In genomic region chr3:154252759-154253638, GRCh38 we compare ENCODE assay signal across 8 cellular contexts.
A peak's percentile ranks its signal among the peaks of the same experiment; 100 is the strongest.
DNase-seq lines count a peak whose midpoint lies in the region; ATAC-seq, FAIRE-seq and TF ChIP-seq lines count a peak whose summit lies in the region.

No MANE protein-coding gene starts in this region.

- intact Hi-C loops in gastrocnemius medialis (cut with DNase I; ENCODE audit: low total_unique reads): loop anchor here (10.0 kb wide), 1 partner anchor 158 kb away; no protein-coding TSS in a partner anchor

- H3K36me3 Mint-ChIP-seq in T-helper 2 cell treated with Interferon-gamma antibody and Interleukin-4, amounts not matched to agents 5 μg/mL and 100 μg/mL, for 36 hours (ENCODE audit: low read depth): peaks cover 25% of the 10 kb centered on the region
- peaks cover 7% of the 10 kb centered on the region for H3K36me3 Mint-ChIP-seq in astrocyte (ENCODE audit: low read depth, unreplicated experiment)

- H3K4me3 Mint-ChIP-seq in T-helper 2 cell treated with Interferon-gamma antibody and Interleukin-4, amounts not matched to agents 5 μg/mL and 100 μg/mL, for 36 hours: no peak overlapping the region
- H3K4me3 Mint-ChIP-seq in astrocyte (ENCODE audit: unreplicated experiment): no peak overlapping the region

- H3K9ac ChIP-seq in astrocyte (ENCODE audit: low read length): no peak overlapping the region

- H3K27ac ChIP-seq in 22Rv1: no peak overlapping the region
- H3K27ac ChIP-seq in astrocyte (ENCODE audit: low read depth, low read length): no peak overlapping the region
- H3K27ac ChIP-seq in gastrocnemius medialis: no peak overlapping the region

- TF ChIP-seq POLR2A in GM18505 (IDR thresholded peaks at IDR 0.05; ENCODE audit: borderline replicate concordance, extremely low read depth, insufficient read depth, insufficient read length): no peak
- no peak for TF ChIP-seq POLR2A in gastrocnemius medialis (IDR thresholded peaks at IDR 0.05)

- H3K4me1 ChIP-seq in astrocyte (ENCODE audit: insufficient read depth, low read length) (no peaks in the 10 kb centered on the region), gastrocnemius medialis (no peaks in the 10 kb centered on the region)

- no peaks in the 10 kb centered on the region for H3K9me3 ChIP-seq in astrocyte (ENCODE audit: insufficient read depth, low read depth, low read length)
- no peaks in the 10 kb centered on the region for H3K9me3 ChIP-seq in gastrocnemius medialis

- H3K27me3 ChIP-seq in astrocyte (ENCODE audit: insufficient read depth, low read length) (no peaks in the 10 kb centered on the region), gastrocnemius medialis (no peaks in the 10 kb centered on the region)

- H3K4me3 ChIP-seq in astrocyte (ENCODE audit: insufficient read depth, low read depth, low read length): no peak overlapping the region
- no peak overlapping the region for H3K4me3 ChIP-seq in gastrocnemius medialis

- H3K79me2 ChIP-seq in astrocyte (ENCODE audit: insufficient read depth, low read length): no peaks in the 10 kb centered on the region

- peaks cover 2% of the 10 kb centered on the region for H3K4me1 Mint-ChIP-seq in T-helper 2 cell treated with Interferon-gamma antibody and Interleukin-4, amounts not matched to agents 5 μg/mL and 100 μg/mL, for 36 hours (ENCODE audit: low read depth)
- peaks cover 2% of the 10 kb centered on the region for H3K4me1 Mint-ChIP-seq in astrocyte (ENCODE audit: low read depth, unreplicated experiment)

- DNase-seq in NCI-H1694 treated with DMSO at 0.1 percent for 48 hours (lab: John Stamatoyannopoulos, UW) (peak; percentile 62), astrocyte (ENCODE audit: low read depth) (peak; percentile 64), hepatic stellate cell (ENCODE audit: low spot score) (peak; percentile 71), gastrocnemius medialis (peak; percentile 25 to 56)
- peak; percentile 56 for DNase-seq in T-helper 2 cell treated with Interferon-gamma antibody and Interleukin-4, amounts not matched to agents 5 μg/mL and 100 μg/mL, for 36 hours (ENCODE audit: low spot score)

- no peaks in the 10 kb centered on the region for H4K20me1 ChIP-seq in astrocyte (ENCODE audit: insufficient read depth, low read length)

- ATAC-seq in GM18505 (IDR thresholded peaks at IDR 0.05; ENCODE audit: unreplicated experiment) (peak; percentile 93), HG02943 (IDR thresholded peaks at IDR 0.05; ENCODE audit: low read depth, unreplicated experiment) (peak; percentile 94), gastrocnemius medialis (peak in 1 of 2 donors; percentile 58)

- H3K4me2 ChIP-seq in astrocyte (ENCODE audit: low read length): peak overlapping the region; percentile 74

- H3K27ac Mint-ChIP-seq in T-helper 2 cell treated with Interferon-gamma antibody and Interleukin-4, amounts not matched to agents 5 μg/mL and 100 μg/mL, for 36 hours: no peak overlapping the region
- H3K27ac Mint-ChIP-seq in astrocyte (ENCODE audit: unreplicated experiment): peak overlapping the region; percentile 21

- no peaks in the 10 kb centered on the region for H3K27me3 Mint-ChIP-seq in T-helper 2 cell treated with Interferon-gamma antibody and Interleukin-4, amounts not matched to agents 5 μg/mL and 100 μg/mL, for 36 hours (ENCODE audit: low read depth)
- no peaks in the 10 kb centered on the region for H3K27me3 Mint-ChIP-seq in astrocyte (ENCODE audit: low read depth, unreplicated experiment)

- no peak overlapping the region for H2AFZ ChIP-seq in astrocyte (ENCODE audit: low read depth, low read length)

- H3K9me3 Mint-ChIP-seq in T-helper 2 cell treated with Interferon-gamma antibody and Interleukin-4, amounts not matched to agents 5 μg/mL and 100 μg/mL, for 36 hours: no peaks in the 10 kb centered on the region
- H3K9me3 Mint-ChIP-seq in astrocyte (ENCODE audit: unreplicated experiment): no peaks in the 10 kb centered on the region

- FAIRE-seq in astrocyte (lab: Jason Lieb, UNC): peak; percentile 78

- in situ Hi-C loops in gastrocnemius medialis (cut with MboI; ENCODE audit: low sequenced_read_pairs in 4 of 4): loop anchor here in 2 of 4 donors (10.0 to 25.0 kb wide), 2 partner anchors 158 to 1216 kb away; no protein-coding TSS in a partner anchor

- TF ChIP-seq CTCF in 22Rv1 (IDR thresholded peaks at IDR 0.05): peak; percentile 92
- TF ChIP-seq CTCF in astrocyte (IDR thresholded peaks at IDR 0.05; ENCODE audit: insufficient read depth, low read depth, low read length): peak; percentile 94
- TF ChIP-seq CTCF in gastrocnemius medialis (IDR thresholded peaks at IDR 0.05 in 4 of 5, conservative IDR thresholded peaks at IDR 0.05 in 1 of 5): peak; percentile 40 to 76 (median 72)

- H3K36me3 ChIP-seq in astrocyte (ENCODE audit: insufficient read depth, low read length) (peaks cover 32% of the 10 kb centered on the region), gastrocnemius medialis (peaks cover 4 to 59% of the 10 kb centered on the region in 2 donors)
